In the genomic region with DNA sequence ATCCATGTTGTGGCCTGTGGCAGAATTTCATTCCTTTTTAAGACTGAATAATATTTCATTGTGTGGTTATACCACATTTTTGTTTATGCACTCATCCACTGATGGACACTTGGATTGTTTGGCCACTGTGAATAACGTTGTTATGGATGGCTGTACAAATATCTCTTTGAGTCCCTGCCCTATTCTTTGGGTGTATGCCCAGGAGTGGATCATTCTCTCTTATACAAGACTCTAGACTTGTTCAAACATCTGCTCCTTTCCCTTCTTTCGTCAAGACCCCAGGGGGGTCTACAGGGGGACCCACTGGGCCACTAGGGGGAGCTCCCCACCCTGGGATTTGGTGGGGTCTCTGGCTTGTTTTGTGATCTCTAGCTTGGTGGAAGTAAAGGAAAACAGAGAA, we compare ENCODE assay signal across 1 cellular context.
TF ChIP-seq lines count a peak whose summit lies in the region.

No MANE protein-coding gene starts in this region.

TF ChIP-seq in SK-N-SH, 30 proteins besides CTCF, POLR2A, EP300 and RAD21 (continued from another document):
- TF ChIP-seq, protein P1, sequence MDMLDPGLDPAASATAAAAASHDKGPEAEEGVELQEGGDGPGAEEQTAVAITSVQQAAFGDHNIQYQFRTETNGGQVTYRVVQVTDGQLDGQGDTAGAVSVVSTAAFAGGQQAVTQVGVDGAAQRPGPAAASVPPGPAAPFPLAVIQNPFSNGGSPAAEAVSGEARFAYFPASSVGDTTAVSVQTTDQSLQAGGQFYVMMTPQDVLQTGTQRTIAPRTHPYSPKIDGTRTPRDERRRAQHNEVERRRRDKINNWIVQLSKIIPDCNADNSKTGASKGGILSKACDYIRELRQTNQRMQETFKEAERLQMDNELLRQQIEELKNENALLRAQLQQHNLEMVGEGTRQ (IDR thresholded peaks at IDR 0.05; ENCODE audit: borderline replicate concordance, low read depth, low read length) = no peak
- TF ChIP-seq, protein P2, sequence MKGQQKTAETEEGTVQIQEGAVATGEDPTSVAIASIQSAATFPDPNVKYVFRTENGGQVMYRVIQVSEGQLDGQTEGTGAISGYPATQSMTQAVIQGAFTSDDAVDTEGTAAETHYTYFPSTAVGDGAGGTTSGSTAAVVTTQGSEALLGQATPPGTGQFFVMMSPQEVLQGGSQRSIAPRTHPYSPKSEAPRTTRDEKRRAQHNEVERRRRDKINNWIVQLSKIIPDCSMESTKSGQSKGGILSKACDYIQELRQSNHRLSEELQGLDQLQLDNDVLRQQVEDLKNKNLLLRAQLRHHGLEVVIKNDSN (IDR thresholded peaks at IDR 0.05; ENCODE audit: borderline replicate concordance, low read depth) = no peak
- TF ChIP-seq RFX5 (IDR thresholded peaks at IDR 0.05; ENCODE audit: low read length) (no peak), ELF1 (IDR thresholded peaks at IDR 0.05) (no peak), SMC3 (IDR thresholded peaks at IDR 0.05; ENCODE audit: low read depth, low read length) (no peak), FOXJ3 (CRISPR knock-in tag; IDR thresholded peaks at IDR 0.05) (no peak), GATA2 (CRISPR knock-in tag; IDR thresholded peaks at IDR 0.05) (no peak), YY1 (IDR thresholded peaks at IDR 0.05; ENCODE audit: low read depth) (no peak)
- TF ChIP-seq, protein P3, sequence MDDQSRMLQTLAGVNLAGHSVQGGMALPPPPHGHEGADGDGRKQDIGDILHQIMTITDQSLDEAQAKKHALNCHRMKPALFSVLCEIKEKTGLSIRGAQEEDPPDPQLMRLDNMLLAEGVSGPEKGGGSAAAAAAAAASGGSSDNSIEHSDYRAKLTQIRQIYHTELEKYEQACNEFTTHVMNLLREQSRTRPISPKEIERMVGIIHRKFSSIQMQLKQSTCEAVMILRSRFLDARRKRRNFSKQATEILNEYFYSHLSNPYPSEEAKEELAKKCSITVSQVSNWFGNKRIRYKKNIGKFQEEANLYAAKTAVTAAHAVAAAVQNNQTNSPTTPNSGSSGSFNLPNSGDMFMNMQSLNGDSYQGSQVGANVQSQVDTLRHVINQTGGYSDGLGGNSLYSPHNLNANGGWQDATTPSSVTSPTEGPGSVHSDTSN (IDR thresholded peaks at IDR 0.05) = peak; percentile 47; the same call in 1 of the 2 replicates
TF ChIP-seq in SK-N-SH: peak in this region for 2.
